8 cellular contexts compared by ENCODE assay signal in the genomic region with DNA sequence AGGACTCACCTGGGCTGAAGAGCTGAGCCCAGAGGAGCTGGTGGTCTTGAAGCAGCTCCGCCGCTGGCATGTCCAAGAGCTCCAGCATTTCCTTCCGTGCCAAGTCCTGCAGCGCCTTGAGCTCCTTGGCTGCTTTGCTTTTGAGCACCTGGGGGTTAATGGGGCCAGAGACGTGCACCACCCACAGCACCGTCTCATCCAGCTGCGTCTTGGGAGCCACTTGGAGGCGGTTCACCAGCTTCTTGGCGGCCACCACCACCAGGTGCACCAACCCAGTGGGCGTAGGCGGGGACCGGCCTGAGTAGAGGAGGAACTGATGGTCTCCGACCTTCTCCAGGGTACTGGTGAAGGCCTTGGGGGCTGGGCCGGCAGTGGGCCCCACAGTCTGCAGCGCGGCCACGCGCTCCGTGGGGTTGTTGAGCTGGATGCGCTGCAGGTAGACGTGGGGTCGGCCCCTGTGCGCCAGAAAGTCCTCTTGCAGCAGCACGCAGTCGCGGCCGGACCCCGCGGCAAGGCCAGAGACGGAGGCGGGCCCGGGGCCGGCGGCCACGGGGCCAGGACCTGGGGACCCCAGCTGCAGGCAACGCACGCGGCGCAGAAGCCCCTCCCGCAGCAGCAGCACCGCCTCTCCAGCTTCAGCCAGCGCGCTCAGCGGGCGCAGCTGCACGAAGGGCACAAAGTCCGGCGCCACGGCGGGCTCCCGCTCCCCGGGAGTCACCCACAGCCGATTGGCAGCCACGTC. TPM values are rescaled to one million over a fixed set of nuclear protein-coding genes. Genes with fewer than 3 reads are reported as not detected.
DNase-seq lines count a peak whose midpoint lies in the region; ATAC-seq and TF ChIP-seq lines count a peak whose summit lies in the region.
"Not testable (repeated sequence)": the region's sequence is repeated elsewhere in the genome, so short reads cannot be mapped to it uniquely, and the experiment has no call there.

No MANE protein-coding gene starts in this region.

- H3K9me3 Mint-ChIP-seq in Caco-2 (ENCODE audit: unreplicated experiment); T-cell; brain; naive thymus-derived CD4-positive, alpha-beta T cell: not testable (repeated sequence)

- POLR2A ChIA-PET in Caco-2 (lab: Charles Lee) = interaction anchor here (2.2 kb wide), 1 partner anchor 16 kb away, joined by 15 read pairs; no protein-coding TSS in a partner anchor
- POLR2A ChIA-PET in T-cell (lab: Charles Lee) = interaction anchor here in 1 of 2 donors (0.6 to 0.9 kb wide), 2 partner anchors 15 to 692 kb away, joined by 4 read pairs; partner anchors contain the start of gene DHRS3
- POLR2A ChIA-PET in naive thymus-derived CD4-positive, alpha-beta T cell (lab: Charles Lee) = interaction anchor here (3.0 kb wide), 1 partner anchor 16 kb away, joined by 59 read pairs; no protein-coding TSS in a partner anchor

- H3K4me1 Mint-ChIP-seq in Caco-2 (ENCODE audit: low read depth, unreplicated experiment) = not testable (repeated sequence)
- H3K4me1 Mint-ChIP-seq in T-cell (peaks cover 41 to 44% (median 43%) of the 10 kb centered on the region in 3 donors), brain (peaks cover 69% of the 10 kb centered on the region)
- H3K4me1 Mint-ChIP-seq in naive thymus-derived CD4-positive, alpha-beta T cell = peaks cover 27 to 55% (median 33%) of the 10 kb centered on the region in 7 donors

- H3K27me3 Mint-ChIP-seq in Caco-2 (ENCODE audit: insufficient read depth, unreplicated experiment); T-cell; brain; naive thymus-derived CD4-positive, alpha-beta T cell: not testable (repeated sequence)

- H3K36me3 ChIP-seq in Caco-2 (ENCODE audit: control insufficient read depth, insufficient read depth, low read length) = not testable (repeated sequence)
- H3K36me3 ChIP-seq in heart left ventricle = peaks cover 0 to 38% (median 28%) of the 10 kb centered on the region in 9 donors
- H3K36me3 ChIP-seq in naive thymus-derived CD4-positive, alpha-beta T cell (ENCODE audit: control insufficient read depth in 2 of 3, insufficient read depth in 3 of 3, low read length in 3 of 3) = peaks cover 0 to 26% (median 0%) of the 10 kb centered on the region in 3 experiments
- peaks cover 8 to 15% of the 10 kb centered on the region in 2 donors for H3K36me3 ChIP-seq in stomach smooth muscle (ENCODE audit: control insufficient read depth in 2 of 2, insufficient read depth in 2 of 2, low read length in 2 of 2)

- peak overlapping the region; percentile 57 to 60 for H3K9ac ChIP-seq in stomach smooth muscle (ENCODE audit: low read length in 2 of 2)

- ATAC-seq in GM21576 (IDR thresholded peaks at IDR 0.05; ENCODE audit: unreplicated experiment) (peak; percentile 22), HG03439 (IDR thresholded peaks at IDR 0.05; ENCODE audit: unreplicated experiment) (peak; percentile 30), T-cell (replicated peaks in 1 of 4) (peak; percentile 13 to 25 (median 22)), heart left ventricle (peak in 1 of 4 donors; percentile 4)
- peak; percentile 1 for ATAC-seq in naive thymus-derived CD4-positive, alpha-beta T cell

- not testable (repeated sequence) for H3K27me3 ChIP-seq in Caco-2 (replicated peaks; ENCODE audit: control insufficient read depth, insufficient read depth, low read length); heart left ventricle; naive thymus-derived CD4-positive, alpha-beta T cell (ENCODE audit: control insufficient read depth in 2 of 2, insufficient read depth in 2 of 2, low read length in 2 of 2); stomach smooth muscle (ENCODE audit: control insufficient read depth in 1 of 2, insufficient read depth in 2 of 2, low read length in 2 of 2)

- 6 to 29% (median 16%) methylated on average over 4 to 40 of the region's 54 CpGs for WGBS in heart left ventricle, 4 donors

- peaks cover 11% of the 10 kb centered on the region for H3K4me1 ChIP-seq in Caco-2
- H3K4me1 ChIP-seq in heart left ventricle = peaks cover 15 to 82% (median 54%) of the 10 kb centered on the region in 12 donors
- H3K4me1 ChIP-seq in naive thymus-derived CD4-positive, alpha-beta T cell (ENCODE audit: control insufficient read depth in 2 of 2, insufficient read depth in 2 of 2, low read length in 2 of 2) = peaks cover 14 to 29% of the 10 kb centered on the region in 2 donors
- H3K4me1 ChIP-seq in stomach smooth muscle (ENCODE audit: control insufficient read depth, insufficient read depth, low read length) = peaks cover 40% of the 10 kb centered on the region

- CTCF ChIA-PET in Caco-2 (lab: Charles Lee); T-cell (lab: Charles Lee); naive thymus-derived CD4-positive, alpha-beta T cell (lab: Charles Lee): not testable (repeated sequence)

- DNase-seq in Caco-2; T-cell; heart left ventricle; naive thymus-derived CD4-positive, alpha-beta T cell: not testable (repeated sequence)

- not testable (repeated sequence) for TF ChIP-seq CTCF in Caco-2 (IDR thresholded peaks at IDR 0.05; ENCODE audit: insufficient read depth in 1 of 2, low read depth in 1 of 2, low read length in 1 of 2, severe bottlenecking in 1 of 2, unreplicated experiment in 1 of 2); brain (conservative IDR thresholded peaks at IDR 0.05); heart left ventricle (IDR thresholded peaks at IDR 0.05)

- H3K9me3 ChIP-seq in Caco-2; heart left ventricle; naive thymus-derived CD4-positive, alpha-beta T cell (ENCODE audit: control insufficient read depth in 2 of 3, low read length in 3 of 3); stomach smooth muscle (ENCODE audit: control insufficient read depth in 2 of 2, low read length in 2 of 2): not testable (repeated sequence)

- peak overlapping the region; percentile 47 for H3K4me3 ChIP-seq in Caco-2 (ENCODE audit: low read depth, low read length)
- peak overlapping the region; percentile 37 to 97 (median 64) for H3K4me3 ChIP-seq in heart left ventricle
- peak overlapping the region; percentile 56 for H3K4me3 ChIP-seq in naive thymus-derived CD4-positive, alpha-beta T cell (ENCODE audit: low read length)
- peak overlapping the region; percentile 61 to 74 for H3K4me3 ChIP-seq in stomach smooth muscle (ENCODE audit: low read length in 2 of 2)

- intact Hi-C loops in Caco-2 (cut with micrococcal nuclease; ENCODE audit: unreplicated experiment) (loop anchor here (5.0 kb wide), 1 partner anchor 42 kb away; no protein-coding TSS in a partner anchor), heart left ventricle (cut with DNase I) (loop anchor here in 1 of 10 donors (5.0 kb wide), 1 partner anchor 57 kb away; the partner anchor contains the start of gene MFN2)
- intact Hi-C loops in naive thymus-derived CD4-positive, alpha-beta T cell (cut with micrococcal nuclease) = loop anchor here in 1 of 2 donors (5.0 kb wide), 1 partner anchor 663 kb away; the partner anchor contains the start of gene MTOR

- H3K4me3 Mint-ChIP-seq in Caco-2 (ENCODE audit: unreplicated experiment) = peak overlapping the region; percentile 73
- H3K4me3 Mint-ChIP-seq in T-cell = peak overlapping the region; percentile 85 to 88 (median 86)
- peak overlapping the region; percentile 88 to 94 (median 90) for H3K4me3 Mint-ChIP-seq in brain
- peak overlapping the region; percentile 83 to 92 (median 87) for H3K4me3 Mint-ChIP-seq in naive thymus-derived CD4-positive, alpha-beta T cell

- H3K27ac ChIP-seq in heart left ventricle = peak overlapping the region in 4 of 12 donors; percentile 46 to 65 (median 48)
- H3K27ac ChIP-seq in naive thymus-derived CD4-positive, alpha-beta T cell (ENCODE audit: low read depth, low read length) = peak overlapping the region; percentile 7
- not testable (repeated sequence) for H3K27ac ChIP-seq in stomach smooth muscle (ENCODE audit: low read length)

- H3K36me3 Mint-ChIP-seq in Caco-2 (ENCODE audit: insufficient read depth, unreplicated experiment) (peaks cover 43% of the 10 kb centered on the region), T-cell (peaks cover 16% of the 10 kb centered on the region), brain (peaks cover 36% of the 10 kb centered on the region)
- H3K36me3 Mint-ChIP-seq in naive thymus-derived CD4-positive, alpha-beta T cell = peaks cover 0 to 19% (median 10%) of the 10 kb centered on the region in 5 donors

- BruUV-seq in Caco-2 (replicated peaks; lab: Mats Ljungman, UMichigan) = not testable (repeated sequence)

- TF ChIP-seq POLR2A in heart left ventricle (IDR thresholded peaks at IDR 0.05) = not testable (repeated sequence)

- H3K27ac Mint-ChIP-seq in Caco-2 (ENCODE audit: unreplicated experiment) (peak overlapping the region; percentile 64), brain (peak overlapping the region in 4 of 5 experiments; percentile 81 to 94 (median 86))
- not testable (repeated sequence) for H3K27ac Mint-ChIP-seq in T-cell
- H3K27ac Mint-ChIP-seq in naive thymus-derived CD4-positive, alpha-beta T cell = peak overlapping the region in 5 of 9 donors; percentile 38 to 86 (median 65)

RNA-seq across cellular contexts. Expression of gene KIAA2013, which starts 0.9 kb away (rescaled TPM):
- total RNA-seq in Caco-2 (2022) (46.1 and 47.3 TPM in 2 replicates), T-cell (10 to 100 TPM; 15.9 to 40.0 (median 35.4) TPM), heart left ventricle (100 to 1,000 TPM in 1 of 9 donors, 10 to 100 TPM in 8; 37.1 to 106 (median 41.3) TPM)
- polyA plus RNA-seq in brain (ENCODE audit: insufficient read depth, low read depth, low replicate concordance) (84.2 TPM), heart left ventricle (10 to 100 TPM; 29.3 to 57.4 TPM)
- total RNA-seq in naive thymus-derived CD4-positive, alpha-beta T cell = 10 to 100 TPM; 13.3 to 38.1 (median 27.2) TPM
- polyA plus RNA-seq in naive thymus-derived CD4-positive, alpha-beta T cell = 10 to 100 TPM; 19.8 to 37.9 TPM

RNA-seq across cellular contexts. Expression of gene PLOD1, which starts 9.2 kb away (rescaled TPM):
- total RNA-seq in Caco-2 (2022) (89.3 and 91.7 TPM in 2 replicates), T-cell (1 to 10 TPM; 2.6 to 6.9 (median 4.6) TPM), heart left ventricle (100 to 1,000 TPM in 1 of 9 donors, 10 to 100 TPM in 8; 37.5 to 104 (median 50.1) TPM)
- polyA plus RNA-seq in brain (ENCODE audit: insufficient read depth, low read depth, low replicate concordance) (76.5 TPM), heart left ventricle (100 to 1,000 TPM in 1 of 2 donors, 10 to 100 TPM in 1; 38.3 to 108 TPM)
- total RNA-seq in naive thymus-derived CD4-positive, alpha-beta T cell = 10 to 100 TPM in 2 of 5 experiments, 1 to 10 TPM in 3; 3.6 to 24.2 (median 4.8) TPM
- polyA plus RNA-seq in naive thymus-derived CD4-positive, alpha-beta T cell = 1 to 10 TPM; 1.8 to 2.7 TPM

RNA-seq across cellular contexts. Expression of gene MFN2, which starts 54.9 kb away (rescaled TPM):
- total RNA-seq in Caco-2 (2022) = 73.9 and 74.1 TPM in 2 replicates
- 10 to 100 TPM; 38.0 to 47.0 (median 40.7) TPM for total RNA-seq in T-cell
- 82.1 TPM for polyA plus RNA-seq in brain (ENCODE audit: insufficient read depth, low read depth, low replicate concordance)
- total RNA-seq in heart left ventricle = 100 to 1,000 TPM; 398 to 900 (median 632) TPM
- 100 to 1,000 TPM; 263 to 374 TPM for polyA plus RNA-seq in heart left ventricle
- total RNA-seq in naive thymus-derived CD4-positive, alpha-beta T cell = 10 to 100 TPM; 40.2 to 58.6 (median 44.8) TPM
- polyA plus RNA-seq in naive thymus-derived CD4-positive, alpha-beta T cell = 10 to 100 TPM; 29.5 to 42.8 TPM
